8 cellular contexts compared by ENCODE assay signal in the genomic region with DNA sequence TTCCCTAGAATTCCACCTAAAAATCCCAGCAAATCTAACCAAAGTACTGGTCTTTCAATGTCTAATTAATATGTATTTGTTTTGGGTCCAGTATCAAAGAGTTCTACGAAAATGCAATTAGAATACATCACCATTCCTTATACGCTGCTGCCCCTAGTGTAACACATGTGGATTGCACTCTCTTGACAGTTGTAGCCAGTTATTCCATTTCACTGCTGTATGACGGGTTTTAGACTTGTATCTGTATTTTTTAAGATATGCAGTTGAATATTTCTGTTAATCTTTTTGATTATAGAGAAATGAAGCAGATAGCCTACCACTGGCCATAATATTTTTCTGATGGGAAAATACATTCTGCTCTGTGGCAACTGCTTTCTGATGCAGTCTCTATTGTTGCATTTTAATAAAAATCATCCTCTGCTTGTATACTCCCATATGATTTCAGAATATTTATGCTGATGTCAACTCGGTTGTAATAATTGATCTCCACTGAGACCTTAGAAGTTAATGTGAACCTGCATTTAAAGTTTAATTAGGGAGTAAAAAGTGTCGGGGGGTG. TPM values are rescaled to one million over a fixed set of nuclear protein-coding genes. Genes with fewer than 3 reads are reported as not detected.
DNase-seq lines count a peak whose midpoint lies in the region; ATAC-seq and TF ChIP-seq lines count a peak whose summit lies in the region.

No MANE protein-coding gene starts in this region.

- H3K4me3 Mint-ChIP-seq in activated naive CD8-positive, alpha-beta T cell, result peak overlapping the region; percentile 82

- peak overlapping the region in 5 of 10 donors; percentile 21 to 33 (median 31) for H3K4me3 ChIP-seq in heart right ventricle

- TF ChIP-seq CTCF in heart right ventricle (IDR thresholded peaks at IDR 0.05), result peak; percentile 50 to 80 (median 75)

- peak; percentile 2 for DNase-seq in SKM-1 treated with dmso at 0.1 percent for 144 hours (lab: John Stamatoyannopoulos, UW; ENCODE audit: unreplicated experiment)
- DNase-seq in SKM-1 (lab: John Stamatoyannopoulos, UW; ENCODE audit: unreplicated experiment), result no peak
- peak; percentile 19 for DNase-seq in HCEC 1CT
- DNase-seq in NCI-H82 (lab: John Stamatoyannopoulos, UW), result peak; percentile 43
- peak in 1 of 2 donors; percentile 7 for DNase-seq in heart right ventricle
- DNase-seq in sciatic nerve (ENCODE audit: low spot score), result no peak
- no peak for DNase-seq in ecto neural progenitor cell (ENCODE audit: low spot score)

- intact Hi-C loops in heart right ventricle (cut with DNase I), result loop anchor here in 9 of 10 donors (5.0 to 10.0 kb wide), 4 partner anchors 163 to 1740 kb away; no protein-coding TSS in a partner anchor
- intact Hi-C loops in sciatic nerve (cut with DNase I), result no loop called here

- H3K27me3 Mint-ChIP-seq in activated naive CD8-positive, alpha-beta T cell, result no peaks in the 10 kb centered on the region

- H3K9me3 Mint-ChIP-seq in activated naive CD8-positive, alpha-beta T cell (ENCODE audit: low read depth), result no peaks in the 10 kb centered on the region

- no peak overlapping the region for H3K27ac Mint-ChIP-seq in activated naive CD8-positive, alpha-beta T cell

- H3K36me3 ChIP-seq in heart right ventricle, result no peaks in the 10 kb centered on the region

- ATAC-seq in heart right ventricle, result peak in 7 of 8 donors; percentile 51 to 79 (median 69)
- peak; percentile 78 for ATAC-seq in sciatic nerve

- peaks cover 0 to 52% (median 0%) of the 10 kb centered on the region in 7 donors for H3K27me3 ChIP-seq in heart right ventricle

- WGBS in heart right ventricle, 2 donors, result 19 to 20% methylated on average over 5 of the region's 5 CpGs

- no peak overlapping the region for H3K27ac ChIP-seq in heart right ventricle

- H3K9me3 ChIP-seq in heart right ventricle, result peaks cover 0 to 4% (median 0%) of the 10 kb centered on the region in 11 donors

- peaks cover 0 to 5% (median 0%) of the 10 kb centered on the region in 9 donors for H3K4me1 ChIP-seq in heart right ventricle

- no peaks in the 10 kb centered on the region for H3K36me3 Mint-ChIP-seq in activated naive CD8-positive, alpha-beta T cell

- H3K4me1 Mint-ChIP-seq in activated naive CD8-positive, alpha-beta T cell (ENCODE audit: low read depth), result peaks cover 22% of the 10 kb centered on the region

RNA-seq across cellular contexts. Expression of gene PAGE2B, which starts 17.1 kb away (rescaled TPM):
- total RNA-seq in heart right ventricle (not detected), sciatic nerve (not detected)
- not detected for polyA plus RNA-seq in heart right ventricle

RNA-seq across cellular contexts. Expression of gene ALAS2, which starts 27.0 kb away (rescaled TPM):
- total RNA-seq in heart right ventricle, result 1 to 10 TPM in 8 of 10 donors, under 1 TPM in 2; 0.61 to 3.8 (median 1.5) TPM
- under 1 TPM in 1 of 2 donors, not detected in 1; 0.04 TPM for polyA plus RNA-seq in heart right ventricle
- total RNA-seq in sciatic nerve, result 65.2 TPM

RNA-seq across cellular contexts. Expression of gene PAGE2, which starts 31.0 kb away (rescaled TPM):
- total RNA-seq in heart right ventricle (not detected), sciatic nerve (not detected)
- polyA plus RNA-seq in heart right ventricle, result not detected

RNA-seq across cellular contexts. Expression of gene APEX2, which starts 57.6 kb away (rescaled TPM):
- total RNA-seq in heart right ventricle (10 to 100 TPM in 4 of 10 donors, 1 to 10 TPM in 6; 8.7 to 12.5 (median 9.8) TPM), sciatic nerve (9.0 TPM)
- 1 to 10 TPM; 3.7 to 9.4 TPM for polyA plus RNA-seq in heart right ventricle

Comparison
In these comparisons a context has a peak if more than half of its experiments do, and no peak if none do; other contexts are left out.
1. DNase-seq: peak in SKM-1 treated with dmso at 0.1 percent for 144 hours (single experiment), HCEC 1CT (single experiment) and NCI-H82 (single experiment); none in SKM-1 (single experiment), sciatic nerve (single experiment) and ecto neural progenitor cell (single experiment).
2. RNA of gene ALAS2, which starts 27.0 kb away (total RNA-seq): 65.2 TPM in sciatic nerve (single experiment); 0.61 to 3.8 TPM in heart right ventricle; every median in the first group is over 10 times any median in the second.